31 cellular contexts compared by ENCODE assay signal in the genomic region with DNA sequence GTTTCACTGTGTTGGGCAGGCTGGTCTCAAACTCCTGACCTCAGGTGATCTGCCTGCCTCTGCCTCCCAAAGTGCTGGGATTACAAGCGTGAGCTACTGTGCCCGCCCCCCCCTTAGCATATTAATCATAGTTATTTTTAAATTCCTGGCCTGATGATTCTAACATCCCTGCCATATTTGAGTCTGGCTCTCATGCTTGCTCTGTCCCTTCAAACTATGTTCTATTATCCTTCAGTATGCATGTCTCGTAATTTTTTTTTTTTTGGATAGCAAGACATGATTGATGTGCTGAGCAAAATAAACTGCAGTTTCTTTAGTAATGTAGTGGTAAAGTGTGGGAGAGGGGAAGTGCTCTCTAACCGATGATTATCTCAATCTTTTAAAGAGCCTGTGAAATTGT. TPM values are rescaled to one million over a fixed set of nuclear protein-coding genes. Genes with fewer than 3 reads are reported as not detected.
DNase-seq lines count a peak whose midpoint lies in the region; ATAC-seq and TF ChIP-seq lines count a peak whose summit lies in the region.
"Had no signal": no experiment of that assay in that cellular context is flagged by ENCODE, and none has a peak within 500 bp of the region (broad histone marks: within the 10 kb centered on the region; RNA-seq: fewer than 3 reads in every experiment).

No MANE protein-coding gene starts in this region.

- peak in 1 of 2 donors; percentile 36 for DNase-seq in heart right ventricle
- no peak for DNase-seq in right atrium auricular region (ENCODE audit: low spot score)
- peak; percentile 55 for DNase-seq in NCI-H2227 treated with DMSO at 0.1 percent for 48 hours (lab: John Stamatoyannopoulos, UW)
- peak; percentile 42 for DNase-seq in myocyte (ENCODE audit: low read depth)
- no peak for DNase-seq in glomerular visceral epithelial cell (ENCODE audit: extremely low spot score)
- no peak for DNase-seq in tibial artery
- no peak for DNase-seq in adrenal gland
- DNase-seq: activated CD4-positive, alpha-beta T cell treated with anti-CD3 and anti-CD28 coated beads, Interleukin-2, amount 10 ng/mL, durations not matched to agents 7 days and 5 days; activated effector memory CD4-positive, alpha-beta T cell treated with Interleukin-2 at 50 U/mL for 16 hours; activated T-cell treated with anti-CD3 and anti-CD28 coated beads, Interleukin-2, amount 50 U/mL, for 1 hour; aorta; CD4-positive, alpha-beta T cell; colonic mucosa; effector CD4-positive, alpha-beta T cell; glutamatergic neuron; midbrain; naive thymus-derived CD8-positive, alpha-beta T cell; NCI-H1048; NCI-H2107; NCI-H446 treated with DMSO at 0.1 percent for 48 hours; NCI-H82; nucleus accumbens; SJCRH30; T-cell had no signal

- WGBS in heart right ventricle, 2 donors, result 25 to 39% methylated on average over 4 of the region's 4 CpGs
- WGBS in adrenal gland, 4 donors, result 34 to 47% (median 39%) methylated on average over 4 of the region's 4 CpGs

- peak; percentile 49 to 94 (median 77) for ATAC-seq in heart right ventricle
- ATAC-seq in GM21737 (IDR thresholded peaks at IDR 0.05; ENCODE audit: unreplicated experiment), result no peak
- ATAC-seq: naive thymus-derived CD8-positive, alpha-beta T cell; stimulated activated memory B cell treated with anti-CD40 and anti-IgM and Interleukin-4, amounts not matched to agents 10 μg/mL and 1 μg/mL and 100 μg/mL, for 72 hours; T-cell; WTC11 had no signal

- no peak overlapping the region for H3K4me3 ChIP-seq in heart right ventricle
- H3K4me3 ChIP-seq in right atrium auricular region, result no peak overlapping the region
- no peak overlapping the region for H3K4me3 ChIP-seq in tibial artery
- H3K4me3 ChIP-seq in adrenal gland, result no peak overlapping the region
- H3K4me3 ChIP-seq: colonic mucosa, SJCRH30, skin epidermis, suprapubic skin had no signal

- TF ChIP-seq CTCF in heart right ventricle (IDR thresholded peaks at IDR 0.05), result no peak
- no peak for TF ChIP-seq CTCF in right atrium auricular region (IDR thresholded peaks at IDR 0.05)
- TF ChIP-seq CTCF in tibial artery (IDR thresholded peaks at IDR 0.05), result no peak
- no peak for TF ChIP-seq CTCF in adrenal gland (IDR thresholded peaks at IDR 0.05)

- H3K27me3 ChIP-seq in heart right ventricle, result peaks cover 0 to 12% (median 0%) of the 10 kb centered on the region in 7 donors
- no peaks in the 10 kb centered on the region for H3K27me3 ChIP-seq in right atrium auricular region
- H3K27me3 ChIP-seq in tibial artery, result no peaks in the 10 kb centered on the region
- H3K27me3 ChIP-seq in adrenal gland, result peaks cover 9% of the 10 kb centered on the region
- H3K27me3 ChIP-seq: colonic mucosa, SJCRH30, suprapubic skin had no signal

- TF ChIP-seq POLR2A in adrenal gland (IDR thresholded peaks at IDR 0.05), result no peak

- H3K27ac ChIP-seq in heart right ventricle (peak overlapping the region in 5 of 10 donors; percentile 0 to 51 (median 16)), right atrium auricular region (no peak overlapping the region), tibial artery (peak overlapping the region in 1 of 2 donors; percentile 36), adrenal gland (no peak overlapping the region)
- H3K27ac ChIP-seq: colonic mucosa, SJCRH30, suprapubic skin had no signal

- H3K9me3 ChIP-seq in heart right ventricle, result peaks cover 0 to 3% (median 0%) of the 10 kb centered on the region in 11 donors
- no peaks in the 10 kb centered on the region for H3K9me3 ChIP-seq in right atrium auricular region
- peaks cover 0 to under 1% (median 0%) of the 10 kb centered on the region in 3 donors for H3K9me3 ChIP-seq in tibial artery
- peaks cover 0 to 3% (median 0%) of the 10 kb centered on the region in 3 donors for H3K9me3 ChIP-seq in adrenal gland (replicated peaks in 1 of 3)
- H3K9me3 ChIP-seq: colonic mucosa, SJCRH30, suprapubic skin had no signal

- intact Hi-C loops in heart right ventricle (cut with DNase I) (no loop called here), tibial artery (cut with DNase I; ENCODE audit: low total_unique reads) (no loop called here), adrenal gland (cut with DNase I) (no loop called here)

- H3K36me3 ChIP-seq in heart right ventricle, result no peaks in the 10 kb centered on the region
- H3K36me3 ChIP-seq in right atrium auricular region, result no peaks in the 10 kb centered on the region
- no peaks in the 10 kb centered on the region for H3K36me3 ChIP-seq in tibial artery
- no peaks in the 10 kb centered on the region for H3K36me3 ChIP-seq in adrenal gland (replicated peaks in 1 of 2)
- H3K36me3 ChIP-seq: colonic mucosa, SJCRH30, suprapubic skin had no signal

- peaks cover 0 to 21% (median 5%) of the 10 kb centered on the region in 9 donors for H3K4me1 ChIP-seq in heart right ventricle
- H3K4me1 ChIP-seq in right atrium auricular region, result peaks cover 0 to 6% of the 10 kb centered on the region in 2 donors
- H3K4me1 ChIP-seq in tibial artery, result peaks cover 0 to 30% (median 17%) of the 10 kb centered on the region in 4 donors
- no peaks in the 10 kb centered on the region for H3K4me1 ChIP-seq in adrenal gland (replicated peaks in 1 of 2)
- H3K4me1 ChIP-seq: colonic mucosa, SJCRH30 had no signal

RNA-seq across cellular contexts. Expression of gene TMEM92, which starts 34.4 kb away (rescaled TPM):
- total RNA-seq in heart right ventricle, result not detected
- under 1 TPM in 1 of 2 donors, not detected in 1; 0.04 TPM for polyA plus RNA-seq in heart right ventricle
- total RNA-seq in right atrium auricular region, result not detected
- not detected in 2 replicates for total RNA-seq in myocyte
- polyA plus RNA-seq in myocyte (2012), result 0.58 TPM
- not detected for total RNA-seq in adrenal gland
- under 1 TPM in 1 of 3 donors, not detected in 2; 0.13 TPM for polyA plus RNA-seq in adrenal gland
- total RNA-seq: activated CD4-positive, alpha-beta T cell treated with anti-CD3 and anti-CD28 coated beads, Interleukin-2, amount 10 ng/mL, durations not matched to agents 7 days and 5 days; activated CD8-positive, alpha-beta memory T cell treated with anti-CD3 and anti-CD28 coated beads for 36 hours; CD4-positive, alpha-beta T cell; LHCN-M2; naive thymus-derived CD8-positive, alpha-beta T cell; SJCRH30; T-cell had no signal
- polyA plus RNA-seq: naive thymus-derived CD8-positive, alpha-beta T cell had no signal

RNA-seq across cellular contexts. Expression of gene COL1A1, which starts 38.5 kb away (rescaled TPM):
- total RNA-seq in heart right ventricle (100 to 1,000 TPM in 1 of 10 donors, 10 to 100 TPM in 9; 31.7 to 455 (median 45.9) TPM), right atrium auricular region (100 to 1,000 TPM in 1 of 2 donors, 10 to 100 TPM in 1; 19.8 to 180 TPM), myocyte (604 and 719 TPM in 2 replicates), adrenal gland (100 to 1,000 TPM in 4 of 8 donors, 10 to 100 TPM in 4; 50.2 to 263 (median 105) TPM)
- polyA plus RNA-seq in heart right ventricle (10 to 100 TPM; 30.2 to 81.5 TPM), adrenal gland (100 to 1,000 TPM in 1 of 3 donors, 10 to 100 TPM in 2; 39.6 to 101 (median 40.1) TPM)
- polyA plus RNA-seq in myocyte (2012), result 15,153 TPM
- polyA plus RNA-seq: naive thymus-derived CD8-positive, alpha-beta T cell had no signal

Comparison
In these comparisons a context has a peak if more than half of its experiments do, and no peak if none do; other contexts are left out.
1. DNase-seq: peak in NCI-H2227 treated with DMSO at 0.1 percent for 48 hours (single experiment) and myocyte (single experiment); none in right atrium auricular region (single experiment), glomerular visceral epithelial cell (single experiment), tibial artery (0 of 2) and adrenal gland (0 of 7).